Comparison of ENCODE assay signal across 37 cellular contexts in the genomic region with DNA sequence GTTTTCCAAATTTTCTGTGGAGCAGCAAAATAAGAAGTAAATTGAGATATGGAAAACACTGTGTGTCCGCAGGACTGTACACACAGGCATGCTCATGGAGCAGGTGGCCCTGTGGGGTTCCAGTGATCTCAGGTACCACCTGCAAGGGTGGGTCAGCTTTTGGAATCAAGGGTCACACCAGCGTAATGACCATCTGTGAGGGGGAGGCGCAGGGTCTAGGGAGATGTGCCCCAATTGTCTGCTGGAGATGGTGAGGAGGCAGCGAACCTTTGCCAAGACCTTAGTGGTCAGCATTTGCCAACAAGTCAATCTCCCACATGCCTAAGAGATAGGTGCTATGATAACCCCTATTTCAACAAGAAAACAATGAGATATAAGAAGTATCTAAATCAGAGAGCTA. TPM values are rescaled to one million over a fixed set of nuclear protein-coding genes. Genes with fewer than 3 reads are reported as not detected.
"Had no signal": no experiment of that assay in that cellular context is flagged by ENCODE, and none has a peak within 500 bp of the region (broad histone marks: within the 10 kb centered on the region; RNA-seq: fewer than 3 reads in every experiment).

No MANE protein-coding gene starts in this region.

- H3K4me3 ChIP-seq: adrenal gland, MG63, Peyer's patch had no signal

- H3K4me1 ChIP-seq: adrenal gland, Peyer's patch had no signal

- H3K4me3 Mint-ChIP-seq: activated B cell treated with CpG ODN at 0.5 μM for 24 hours; activated CD4-positive, alpha-beta memory T cell treated with anti-CD3 and anti-CD28 coated beads for 36 hours; activated naive CD4-positive, alpha-beta T cell treated with anti-CD3 and anti-CD28 coated beads for 36 hours; activated T-cell treated with anti-CD3 and anti-CD28 coated beads, Interleukin-2, amount 50 U/mL, for 4 hours; activated T-helper 1 cell treated with anti-CD3 and anti-CD28 coated beads, Interleukin-12 subunit alpha, Interleukin-12 subunit beta, Interleukin-2, Interleukin-4 antibody, amounts not matched to agents 30 ng/mL and 10 ng/mL and 1 ng/mL, durations not matched to agents 14 hours and 24 hours and 36 hours; T-helper 2 cell treated with Interferon-gamma antibody and Interleukin-4, amounts not matched to agents 5 μg/mL and 100 μg/mL, for 36 hours had no signal

- H3K9me3 ChIP-seq: adrenal gland, MG63, Peyer's patch had no signal

- ATAC-seq: activated naive CD4-positive, alpha-beta T cell treated with anti-CD3 and anti-CD28 coated beads, Interleukin-2, amount 50 U/mL, for 72 hours; activated T-cell treated with anti-CD3 and anti-CD28 coated beads, Interleukin-2, amount 50 U/mL, for 4 hours; PC-3 had no signal

- H3K27me3 ChIP-seq: brain microvascular endothelial cell, MG63, Peyer's patch had no signal

- H3K9me3 Mint-ChIP-seq: activated B cell treated with CpG ODN at 0.5 μM for 24 hours; activated CD4-positive, alpha-beta memory T cell treated with anti-CD3 and anti-CD28 coated beads for 36 hours; activated naive CD4-positive, alpha-beta T cell treated with anti-CD3 and anti-CD28 coated beads for 36 hours; activated naive CD4-positive, alpha-beta T cell treated with anti-CD3 and anti-CD28 coated beads, Interleukin-2, amount 50 U/mL, for 72 hours; activated T-cell treated with anti-CD3 and anti-CD28 coated beads, Interleukin-2, amount 50 U/mL, for 4 hours; T-helper 2 cell treated with Interferon-gamma antibody and Interleukin-4, amounts not matched to agents 5 μg/mL and 100 μg/mL, for 36 hours had no signal

- DNase-seq: activated B cell treated with CpG ODN at 0.5 μM for 24 hours; activated CD4-positive, alpha-beta memory T cell treated with anti-CD3 and anti-CD28 coated beads for 36 hours; activated CD4-positive, alpha-beta T cell treated with anti-CD3 and anti-CD28 coated beads for 4 hours; activated CD4-positive, alpha-beta T cell treated with anti-CD3 and anti-CD28 coated beads, Interleukin-2, amount 50 U/mL, for 1 hour; activated CD4-positive, CD25-positive, alpha-beta regulatory T cell treated with anti-CD3 and anti-CD28 coated beads, Interleukin-2, amount 50 U/mL, for 72 hours; activated CD8-positive, alpha-beta memory T cell treated with anti-CD3 and anti-CD28 coated beads, Interleukin-2, amount 50 U/mL, for 4 hours; activated gamma-delta T cell treated with Interleukin-2 at 50 U/mL for 16 hours; activated naive CD4-positive, alpha-beta T cell treated with anti-CD3 and anti-CD28 coated beads for 36 hours; activated T-cell treated with anti-CD3 and anti-CD28 coated beads for 4 hours; activated T-cell treated with anti-CD3 and anti-CD28 coated beads, Interleukin-2, amount 50 U/mL, for 4 hours; adrenal gland; anterior cingulate cortex; brain microvascular endothelial cell; central memory CD4-positive, alpha-beta T cell; Kasumi-1; KG1; MG63; NCI-H1048; NCI-H1105 treated with DMSO at 0.1 percent for 48 hours; NCI-H1436; NCI-H1694; NCI-H1930; NCI-H2081 treated with DMSO at 0.1 percent for 48 hours; NCI-H345; NCI-H510A; NCI-H526; NCI-H748 treated with DMSO at 0.1 percent for 48 hours; NK-92 treated with Interleukin-12 subunit alpha and Interleukin-12 subunit beta, amount 100 ng/mL, for 24 hours; PC-3; RPMI8226; SIG-M5; SW 1271 had no signal

- H3K27ac ChIP-seq: adrenal gland, brain microvascular endothelial cell, Peyer's patch had no signal

- H3K36me3 ChIP-seq: adrenal gland, brain microvascular endothelial cell, MG63, Peyer's patch had no signal

- H3K27me3 Mint-ChIP-seq: activated CD4-positive, alpha-beta memory T cell treated with anti-CD3 and anti-CD28 coated beads for 36 hours had no signal

- H3K36me3 Mint-ChIP-seq: activated CD4-positive, alpha-beta memory T cell treated with anti-CD3 and anti-CD28 coated beads for 36 hours; activated naive CD4-positive, alpha-beta T cell treated with anti-CD3 and anti-CD28 coated beads, Interleukin-2, amount 50 U/mL, for 72 hours had no signal

- H3K27ac Mint-ChIP-seq: activated B cell treated with CpG ODN at 0.5 μM for 24 hours; activated CD4-positive, alpha-beta memory T cell treated with anti-CD3 and anti-CD28 coated beads for 36 hours; activated naive CD4-positive, alpha-beta T cell treated with anti-CD3 and anti-CD28 coated beads for 36 hours; activated naive CD4-positive, alpha-beta T cell treated with anti-CD3 and anti-CD28 coated beads, Interleukin-2, amount 50 U/mL, for 72 hours; activated T-helper 1 cell treated with anti-CD3 and anti-CD28 coated beads, Interleukin-12 subunit alpha, Interleukin-12 subunit beta, Interleukin-2, Interleukin-4 antibody, amounts not matched to agents 30 ng/mL and 10 ng/mL and 1 ng/mL, durations not matched to agents 14 hours and 24 hours and 36 hours; T-helper 2 cell treated with Interferon-gamma antibody and Interleukin-4, amounts not matched to agents 5 μg/mL and 100 μg/mL, for 36 hours had no signal

RNA-seq across cellular contexts. Expression of gene SHANK2, which starts 49.4 kb away (rescaled TPM):
- total RNA-seq: activated CD4-positive, alpha-beta memory T cell treated with anti-CD3 and anti-CD28 coated beads for 36 hours; activated naive CD4-positive, alpha-beta T cell treated with anti-CD3 and anti-CD28 coated beads for 36 hours; activated naive CD4-positive, alpha-beta T cell treated with anti-CD3 and anti-CD28 coated beads, Interleukin-2, amount 50 U/mL, for 72 hours; activated T-helper 1 cell treated with anti-CD3 and anti-CD28 coated beads, Interleukin-12 subunit alpha, Interleukin-12 subunit beta, Interleukin-2, Interleukin-4 antibody, amounts not matched to agents 30 ng/mL and 10 ng/mL and 1 ng/mL, durations not matched to agents 14 hours and 24 hours and 36 hours; T-helper 1 cell treated with Interleukin-12 subunit alpha and Interleukin-12 subunit beta and Interleukin-4 antibody, amounts not matched to agents 30 ng/mL and 1 ng/mL, for 36 hours had no signal
